In genomic region chr5:150000261-150000989, GRCh38 we compare ENCODE assay signal across 8 cellular contexts. TPM values are rescaled to one million over a fixed set of nuclear protein-coding genes. Genes with fewer than 3 reads are reported as not detected.
A peak's percentile ranks its signal among the peaks of the same experiment; 100 is the strongest.
DNase-seq lines count a peak whose midpoint lies in the region; ATAC-seq and TF ChIP-seq lines count a peak whose summit lies in the region.

HMGXB3 (plus strand) TSS chr5:150000739; CDS start chr5:150004853, 4,114 bp downstream.
TIGD6 (minus strand) TSS chr5:150000654; CDS start chr5:149996348, 4,306 bp downstream.

- TF ChIP-seq CTCF in endothelial cell (IDR thresholded peaks at IDR 0.05; ENCODE audit: unreplicated experiment): no peak

- H3K4me3 ChIP-seq in HUES48 (ENCODE audit: low read depth, low read length) (peak within 1 kb of the TSS; percentile 85), NT2/D1 (ENCODE audit: insufficient read length, low read depth) (peak within 1 kb of the TSS; percentile 92)

- peaks cover 36% of the 10 kb centered on the region for H3K4me1 Mint-ChIP-seq in endothelial cell (ENCODE audit: unreplicated experiment)

- peaks cover 29% of the 10 kb centered on the region for H3K36me3 Mint-ChIP-seq in endothelial cell (ENCODE audit: low read depth, unreplicated experiment)

- H3K27me3 ChIP-seq in HUES48 (ENCODE audit: control insufficient read depth, insufficient read depth, low read length) (no peaks in the 10 kb centered on the region), NT2/D1 (ENCODE audit: insufficient read depth, insufficient read length) (no peaks in the 10 kb centered on the region)

- H3K9ac ChIP-seq in HUES48 (ENCODE audit: low read depth, low read length) (peak within 1 kb of the TSS; percentile 93), NT2/D1 (ENCODE audit: insufficient read length, low read depth) (peak within 1 kb of the TSS; percentile 94)

- H3K36me3 ChIP-seq in HUES48 (ENCODE audit: control insufficient read depth, insufficient read depth, low read length) (peaks cover 21% of the 10 kb centered on the region), NT2/D1 (ENCODE audit: insufficient read depth, insufficient read length, low read length) (peaks cover 20% of the 10 kb centered on the region)

- peak within 1 kb of the TSS; percentile 97 for H3K27ac Mint-ChIP-seq in endothelial cell (ENCODE audit: unreplicated experiment)

- DNase-seq in D341Med (ENCODE audit: low spot score): peak; percentile 95
- peak; percentile 84 for DNase-seq in NT2/D1 (ENCODE audit: low read depth, low spot score)
- DNase-seq in activated CD8-positive, alpha-beta memory T cell treated with anti-CD3 and anti-CD28 coated beads, Interleukin-2, amount 50 U/mL, for 4 hours: peak; percentile 83
- DNase-seq in endothelial cell (ENCODE audit: low spot score): peak; percentile 88
- peak; percentile 93 for DNase-seq in midbrain (lab: John Stamatoyannopoulos, UW)
- DNase-seq in stimulated activated CD8-positive, alpha-beta memory T cell treated with anti-CD3 and anti-CD28 coated beads, Interleukin-15, amount 100 ng/mL, for 48 hours (ENCODE audit: low read depth in 2 of 2): peak; percentile 90 to 92

- H3K9me3 ChIP-seq in HUES48 (ENCODE audit: control insufficient read depth, insufficient read depth, low read length): no peaks in the 10 kb centered on the region
- no peaks in the 10 kb centered on the region for H3K9me3 ChIP-seq in NT2/D1 (ENCODE audit: insufficient read depth, low read length)

- peak; percentile 88 for ATAC-seq in GM21423 (IDR thresholded peaks at IDR 0.05; ENCODE audit: unreplicated experiment)

- H3K9me3 Mint-ChIP-seq in endothelial cell (ENCODE audit: unreplicated experiment): no peaks in the 10 kb centered on the region

- H3K27ac ChIP-seq in HUES48 (ENCODE audit: low read depth, low read length): peak within 1 kb of the TSS; percentile 91

- H3K4me1 ChIP-seq in HUES48 (ENCODE audit: control insufficient read depth, insufficient read depth, low read length): peaks cover 16% of the 10 kb centered on the region
- H3K4me1 ChIP-seq in NT2/D1 (ENCODE audit: insufficient read depth, insufficient read length): peaks cover 2% of the 10 kb centered on the region

- peaks cover 10% of the 10 kb centered on the region for H3K27me3 Mint-ChIP-seq in endothelial cell (ENCODE audit: unreplicated experiment)

- H3K4me3 Mint-ChIP-seq in endothelial cell (ENCODE audit: unreplicated experiment): peak within 1 kb of the TSS; percentile 97

RNA-seq across cellular contexts. Expression of gene HMGXB3, which starts in this region (rescaled TPM):
- total RNA-seq in endothelial cell (ENCODE audit: unreplicated experiment): 55.7 TPM

RNA-seq across cellular contexts. Expression of gene TIGD6, which starts in this region (rescaled TPM):
- 3.5 TPM for total RNA-seq in endothelial cell (ENCODE audit: unreplicated experiment)

Comparison
In these comparisons a context has a peak if more than half of its experiments do, and no peak if none do; other contexts are left out.
1. Peak in every context shown above with its lines: DNase-seq, ATAC-seq, H3K4me3 ChIP-seq and H3K27ac ChIP-seq.